Comparison of ENCODE assay signal across 9 cellular contexts in genomic region chr11:405976-406795, GRCh38. TPM values are rescaled to one million over a fixed set of nuclear protein-coding genes. Genes with fewer than 3 reads are reported as not detected.
DNase-seq lines count a peak whose midpoint lies in the region; ATAC-seq and TF ChIP-seq lines count a peak whose summit lies in the region.
"Had no signal": no experiment of that assay in that cellular context is flagged by ENCODE, and none has a peak within 500 bp of the region (broad histone marks: within the 10 kb centered on the region; RNA-seq: fewer than 3 reads in every experiment).

No MANE protein-coding gene starts in this region.

- H2AFZ ChIP-seq in OCI-LY1 (ENCODE audit: low read length) (no peak overlapping the region), osteoblast (ENCODE audit: low read length) (peak overlapping the region; percentile 59)

- in situ Hi-C loops in GM13976 (cut with MboI; ENCODE audit: low sequenced_read_pairs, unreplicated experiment) = no loop called here

- peak overlapping the region; percentile 54 to 80 (median 64) for H3K4me3 ChIP-seq in BLaER1 treated with 17β-estradiol and CSF1 and Interleukin-3, amounts not matched to agents 10 nM and 100 nM
- H3K4me3 ChIP-seq in OCI-LY1 (ENCODE audit: low read depth, low read length, poor library complexity, severe bottlenecking) (peak overlapping the region; percentile 59), fibroblast of pulmonary artery (replicated peaks; ENCODE audit: low read depth, low read length) (peak overlapping the region; percentile 62), osteoblast (ENCODE audit: insufficient read depth, low read length) (peak overlapping the region; percentile 73)

- H3K4me2 ChIP-seq in BLaER1 treated with 17β-estradiol and CSF1 and Interleukin-3, amounts not matched to agents 10 nM and 100 nM = peak overlapping the region; percentile 92 to 100 (median 98)
- H3K4me2 ChIP-seq in OCI-LY1 (ENCODE audit: low read length) = peak overlapping the region; percentile 73
- peak overlapping the region; percentile 77 for H3K4me2 ChIP-seq in osteoblast (ENCODE audit: insufficient read depth, low read length)

- no peaks in the 10 kb centered on the region for H3K79me2 ChIP-seq in OCI-LY1 (ENCODE audit: insufficient read depth, low read length)
- H3K79me2 ChIP-seq in osteoblast (ENCODE audit: insufficient read depth, low read length) = no peaks in the 10 kb centered on the region

- no peaks in the 10 kb centered on the region for H3K36me3 ChIP-seq in BLaER1 treated with 17β-estradiol and CSF1 and Interleukin-3, amounts not matched to agents 10 nM and 100 nM
- no peaks in the 10 kb centered on the region for H3K36me3 ChIP-seq in OCI-LY1 (ENCODE audit: insufficient read depth, low read length)
- H3K36me3 ChIP-seq in osteoblast (ENCODE audit: insufficient read depth, low read length) = no peaks in the 10 kb centered on the region

- H3K9me2 ChIP-seq in OCI-LY1 (ENCODE audit: low read depth, low read length) = no peaks in the 10 kb centered on the region

- DNase-seq in fibroblast of pulmonary artery (ENCODE audit: low read depth) = no peak
- no peak for DNase-seq in osteoblast (ENCODE audit: insufficient read length, low spot score, missing footprints)
- DNase-seq in GM13976 (ENCODE audit: low spot score) = no peak

- peak overlapping the region; percentile 35 to 87 (median 80); a peak in 21 of 22 replicates for H3K27ac ChIP-seq in BLaER1 treated with 17β-estradiol and CSF1 and Interleukin-3, amounts not matched to agents 10 nM and 100 nM
- H3K27ac ChIP-seq in OCI-LY1 (ENCODE audit: low read depth, low read length, poor library complexity, severe bottlenecking) (no peak overlapping the region), osteoblast (ENCODE audit: low read depth, low read length) (no peak overlapping the region)

- no peak for TF ChIP-seq CTCF in OCI-LY1 (IDR thresholded peaks at IDR 0.05; ENCODE audit: low read length)
- TF ChIP-seq CTCF in fibroblast of pulmonary artery (IDR thresholded peaks at IDR 0.05; ENCODE audit: low read length, missing control alignments) = no peak
- no peak for TF ChIP-seq CTCF in osteoblast (IDR thresholded peaks at IDR 0.05; ENCODE audit: extremely low read depth, low read depth, low read length)
- no peak for TF ChIP-seq CTCF in GM13976 (IDR thresholded peaks at IDR 0.05; ENCODE audit: borderline replicate concordance, control extremely low read depth, extremely low read depth, insufficient read depth, missing control alignments)

- H4K20me1 ChIP-seq in BLaER1 treated with 17β-estradiol and CSF1 and Interleukin-3, amounts not matched to agents 10 nM and 100 nM = peaks cover 0 to 25% (median 0%) of the 10 kb centered on the region in 11 experiments; a peak in 4 of 22 replicates
- H4K20me1 ChIP-seq in OCI-LY1 (ENCODE audit: insufficient read depth, low read length) (no peaks in the 10 kb centered on the region), osteoblast (ENCODE audit: insufficient read depth, low read length) (no peaks in the 10 kb centered on the region)

- H3K9ac ChIP-seq in BLaER1 treated with 17β-estradiol and CSF1 and Interleukin-3, amounts not matched to agents 10 nM and 100 nM = peak overlapping the region; percentile 63 to 83 (median 79)
- peak overlapping the region; percentile 37 for H3K9ac ChIP-seq in OCI-LY1 (ENCODE audit: low read length)

- no peaks in the 10 kb centered on the region for H3K9me3 ChIP-seq in BLaER1 treated with 17β-estradiol and CSF1 and Interleukin-3, amounts not matched to agents 10 nM and 100 nM (replicated peaks in 1 of 11)
- no peaks in the 10 kb centered on the region for H3K9me3 ChIP-seq in OCI-LY1 (ENCODE audit: low read length)
- no peaks in the 10 kb centered on the region for H3K9me3 ChIP-seq in osteoblast (ENCODE audit: low read depth, low read length)

- peaks cover 16 to 51% (median 42%) of the 10 kb centered on the region in 10 experiments for H3K4me1 ChIP-seq in BLaER1 treated with 17β-estradiol and CSF1 and Interleukin-3, amounts not matched to agents 10 nM and 100 nM
- H3K4me1 ChIP-seq in OCI-LY1 (ENCODE audit: insufficient read depth, low read length, severe bottlenecking) = peaks cover 11% of the 10 kb centered on the region
- H3K4me1 ChIP-seq in osteoblast (ENCODE audit: insufficient read depth, low read length) = peaks cover 3% of the 10 kb centered on the region

- no peak for ATAC-seq in GM18511 (IDR thresholded peaks at IDR 0.05; ENCODE audit: unreplicated experiment)
- no peak for ATAC-seq in GM21528 (IDR thresholded peaks at IDR 0.05; ENCODE audit: low FRiP score, unreplicated experiment)
- no peak for ATAC-seq in HG03108 (IDR thresholded peaks at IDR 0.05; ENCODE audit: unreplicated experiment)

- H3F3A ChIP-seq in OCI-LY1 (ENCODE audit: insufficient read depth, low read length) = no peaks in the 10 kb centered on the region

- H3K27me3 ChIP-seq in BLaER1 treated with 17β-estradiol and CSF1 and Interleukin-3, amounts not matched to agents 10 nM and 100 nM = peaks cover 0 to 8% (median 0%) of the 10 kb centered on the region in 11 experiments; a peak in 2 of 22 replicates
- H3K27me3 ChIP-seq in OCI-LY1 (ENCODE audit: insufficient read depth, low read length) (no peaks in the 10 kb centered on the region; the same call in 1 of the 2 replicates), osteoblast (ENCODE audit: insufficient read depth, low read length) (no peaks in the 10 kb centered on the region)

RNA-seq across cellular contexts. Expression of gene SIGIRR, which starts 8.6 kb away (rescaled TPM):
- 10.9 and 14.5 TPM in 2 replicates for total RNA-seq in osteoblast

RNA-seq across cellular contexts. Expression of gene PKP3, which starts 12.2 kb away (rescaled TPM):
- 0.88 and 2.5 TPM in 2 replicates for total RNA-seq in osteoblast

RNA-seq across cellular contexts. Expression of gene ANO9, which starts 35.6 kb away (rescaled TPM):
- under 0.01 TPM in 1 of 2 replicates, not detected in the other for total RNA-seq in osteoblast
- total RNA-seq: HT1080 had no signal

RNA-seq across cellular contexts. Expression of gene B4GALNT4, which starts 36.9 kb away (rescaled TPM):
- 0.88 and 2.2 TPM in 2 replicates for total RNA-seq in osteoblast

RNA-seq across cellular contexts. Expression of gene PTDSS2, which starts 43.9 kb away (rescaled TPM):
- 33.0 and 36.2 TPM in 2 replicates for total RNA-seq in osteoblast

Comparison
In these comparisons a context has a peak if more than half of its experiments do, and no peak if none do; other contexts are left out.
1. H3K27ac ChIP-seq: peak in BLaER1 treated with 17β-estradiol and CSF1 and Interleukin-3, amounts not matched to agents 10 nM and 100 nM (11 of 11); none in OCI-LY1 (single experiment) and osteoblast (single experiment).
2. Peak in every context shown above with its lines, with median percentiles within 50 percentile points of each other: H3K4me2 ChIP-seq and H3K4me3 ChIP-seq.